ENCODE assay signal across 14 cellular contexts in the genomic region with DNA sequence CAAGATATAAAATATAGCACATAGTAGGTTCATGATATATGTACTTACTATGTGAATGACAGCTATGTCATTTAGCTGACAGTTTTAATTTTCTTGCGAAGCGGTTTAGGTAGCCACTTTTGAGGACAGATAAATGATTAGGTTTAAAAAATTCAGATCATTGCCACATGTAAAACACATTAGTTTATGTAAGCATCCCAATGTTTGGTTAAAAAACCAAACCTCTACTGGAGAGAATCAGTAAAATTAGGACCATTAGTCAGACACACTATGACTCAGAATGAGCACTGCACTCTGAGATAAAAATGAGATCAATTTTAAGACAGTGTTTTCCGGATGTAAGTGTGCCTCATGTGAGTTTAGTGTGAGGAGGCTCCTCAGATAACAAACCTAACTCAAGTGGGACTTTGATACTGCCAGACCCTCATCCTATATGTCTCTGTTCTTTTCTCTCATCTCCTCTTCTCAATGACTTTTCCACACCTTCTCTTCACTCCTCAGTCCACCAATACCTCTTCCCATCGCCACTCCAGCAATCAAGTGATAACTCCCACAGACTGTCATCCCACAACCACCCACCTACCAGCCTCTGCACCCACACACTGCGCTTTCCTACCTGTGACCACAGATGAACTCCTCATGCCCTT. TPM values are rescaled to one million over a fixed set of nuclear protein-coding genes. Genes with fewer than 3 reads are reported as not detected.
A peak's percentile ranks its signal among the peaks of the same experiment; 100 is the strongest.
DNase-seq lines count a peak whose midpoint lies in the region; ATAC-seq and TF ChIP-seq lines count a peak whose summit lies in the region.
"Had no signal": no experiment of that assay in that cellular context is flagged by ENCODE, and none has a peak within 500 bp of the region (broad histone marks: within the 10 kb centered on the region; RNA-seq: fewer than 3 reads in every experiment).

No MANE protein-coding gene starts in this region.

- peak overlapping the region; percentile 28; the same call in 1 of the 2 replicates for H3K27ac ChIP-seq in OCI-LY3 (ENCODE audit: low read length)

- no peaks in the 10 kb centered on the region for H3K36me3 Mint-ChIP-seq in activated naive CD4-positive, alpha-beta T cell treated with anti-CD3 and anti-CD28 coated beads, Interleukin-2, amount 50 U/mL, for 72 hours
- no peaks in the 10 kb centered on the region for H3K36me3 Mint-ChIP-seq in activated naive CD4-positive, alpha-beta T cell treated with anti-CD3 and anti-CD28 coated beads, Interleukin-2, amount 10 ng/mL, durations not matched to agents 7 days and 5 days
- no peaks in the 10 kb centered on the region for H3K36me3 Mint-ChIP-seq in chondrocyte (ENCODE audit: low read depth)
- no peaks in the 10 kb centered on the region for H3K36me3 Mint-ChIP-seq in stimulated activated naive CD8-positive, alpha-beta T cell treated with anti-CD3 and anti-CD28 coated beads, Interleukin-15, Interleukin-2, amounts not matched to agents 100 ng/mL and 50 ng/mL, for 24 hours (ENCODE audit: low read depth)
- H3K36me3 Mint-ChIP-seq: activated naive CD8-positive, alpha-beta T cell had no signal

- peak overlapping the region; percentile 11 for H3K4me3 ChIP-seq in OCI-LY3 (ENCODE audit: low read length)
- H3K4me3 ChIP-seq in H7 (ENCODE audit: insufficient read depth, low read depth, low read length): no peak overlapping the region

- peaks cover 2% of the 10 kb centered on the region for H3K4me1 Mint-ChIP-seq in activated naive CD4-positive, alpha-beta T cell treated with anti-CD3 and anti-CD28 coated beads, Interleukin-2, amount 10 ng/mL, durations not matched to agents 7 days and 5 days
- peaks cover 34% of the 10 kb centered on the region for H3K4me1 Mint-ChIP-seq in chondrocyte (ENCODE audit: low read depth)
- peaks cover 29% of the 10 kb centered on the region for H3K4me1 Mint-ChIP-seq in stimulated activated naive CD8-positive, alpha-beta T cell treated with anti-CD3 and anti-CD28 coated beads, Interleukin-15, Interleukin-2, amounts not matched to agents 100 ng/mL and 50 ng/mL, for 24 hours (ENCODE audit: low read depth)

- H3K9ac ChIP-seq in OCI-LY3 (ENCODE audit: low read length): no peak overlapping the region

- no peak overlapping the region for H3K4me3 Mint-ChIP-seq in activated naive CD4-positive, alpha-beta T cell treated with anti-CD3 and anti-CD28 coated beads, Interleukin-2, amount 10 ng/mL, durations not matched to agents 7 days and 5 days
- no peak overlapping the region for H3K4me3 Mint-ChIP-seq in chondrocyte (ENCODE audit: unreplicated experiment)
- H3K4me3 Mint-ChIP-seq in stimulated activated naive CD8-positive, alpha-beta T cell treated with anti-CD3 and anti-CD28 coated beads, Interleukin-15, Interleukin-2, amounts not matched to agents 100 ng/mL and 50 ng/mL, for 24 hours: no peak overlapping the region
- H3K4me3 Mint-ChIP-seq: activated naive CD8-positive, alpha-beta T cell had no signal

- H3K9me3 ChIP-seq in OCI-LY3 (ENCODE audit: insufficient read depth, low read length): peaks cover 14% of the 10 kb centered on the region

- H3K27me3 ChIP-seq in OCI-LY3 (ENCODE audit: low read depth, low read length) (no peaks in the 10 kb centered on the region), H7 (ENCODE audit: control insufficient read depth, insufficient read depth, low read length) (no peaks in the 10 kb centered on the region)

- CTCF ChIA-PET in activated naive CD4-positive, alpha-beta T cell treated with anti-CD3 and anti-CD28 coated beads, Interleukin-2, amount 10 ng/mL, durations not matched to agents 7 days and 5 days (lab: Charles Lee): interaction anchor here (0.6 to 1.0 kb wide), 2 partner anchors 20 to 37 kb away, joined by 3 to 4 read pairs; no protein-coding TSS in a partner anchor

- DNase-seq in activated naive CD4-positive, alpha-beta T cell treated with anti-CD3 and anti-CD28 coated beads, Interleukin-2, amount 50 U/mL, for 72 hours (ENCODE audit: low spot score in 2 of 2): no peak
- DNase-seq in activated naive CD4-positive, alpha-beta T cell treated with anti-CD3 and anti-CD28 coated beads, Interleukin-2, amount 10 ng/mL, durations not matched to agents 7 days and 5 days: no peak
- no peak for DNase-seq in chondrocyte (ENCODE audit: low spot score)
- DNase-seq in retina: no peak
- DNase-seq in H7: no peak
- DNase-seq: C1 segment of cervical spinal cord; NCI-H1092 treated with DMSO at 0.1 percent for 48 hours; NK-92 treated with Interleukin-12 subunit alpha and Interleukin-12 subunit beta, amount 100 ng/mL, for 24 hours; nucleus accumbens had no signal

- no peak overlapping the region for H2AFZ ChIP-seq in OCI-LY3 (ENCODE audit: low read depth, low read length)

- peaks cover 36% of the 10 kb centered on the region for H3K36me3 ChIP-seq in OCI-LY3 (replicated peaks; ENCODE audit: low read depth, low read length)
- H3K36me3 ChIP-seq in H7 (replicated peaks; ENCODE audit: control insufficient read depth, insufficient read depth, low read length): no peaks in the 10 kb centered on the region

- TF ChIP-seq CTCF in OCI-LY3 (IDR thresholded peaks at IDR 0.05; ENCODE audit: low read depth, low read length): no peak
- TF ChIP-seq CTCF in chondrocyte (IDR thresholded peaks at IDR 0.05): no peak

- H3K9me3 Mint-ChIP-seq in activated naive CD4-positive, alpha-beta T cell treated with anti-CD3 and anti-CD28 coated beads, Interleukin-2, amount 50 U/mL, for 72 hours: peaks cover 0 to 3% of the 10 kb centered on the region in 2 donors
- no peaks in the 10 kb centered on the region for H3K9me3 Mint-ChIP-seq in activated naive CD4-positive, alpha-beta T cell treated with anti-CD3 and anti-CD28 coated beads, Interleukin-2, amount 10 ng/mL, durations not matched to agents 7 days and 5 days
- H3K9me3 Mint-ChIP-seq in chondrocyte (ENCODE audit: low read depth): peaks cover 6% of the 10 kb centered on the region
- H3K9me3 Mint-ChIP-seq in stimulated activated naive CD8-positive, alpha-beta T cell treated with anti-CD3 and anti-CD28 coated beads, Interleukin-15, Interleukin-2, amounts not matched to agents 100 ng/mL and 50 ng/mL, for 24 hours: no peaks in the 10 kb centered on the region

- no peak overlapping the region for H3K27ac Mint-ChIP-seq in activated naive CD4-positive, alpha-beta T cell treated with anti-CD3 and anti-CD28 coated beads, Interleukin-2, amount 50 U/mL, for 72 hours
- no peak overlapping the region for H3K27ac Mint-ChIP-seq in activated naive CD4-positive, alpha-beta T cell treated with anti-CD3 and anti-CD28 coated beads, Interleukin-2, amount 10 ng/mL, durations not matched to agents 7 days and 5 days
- peak overlapping the region; percentile 75 for H3K27ac Mint-ChIP-seq in chondrocyte (ENCODE audit: unreplicated experiment)
- peak overlapping the region; percentile 4 for H3K27ac Mint-ChIP-seq in stimulated activated naive CD8-positive, alpha-beta T cell treated with anti-CD3 and anti-CD28 coated beads, Interleukin-15, Interleukin-2, amounts not matched to agents 100 ng/mL and 50 ng/mL, for 24 hours
- H3K27ac Mint-ChIP-seq: activated naive CD8-positive, alpha-beta T cell had no signal

- H3K4me2 ChIP-seq in OCI-LY3 (ENCODE audit: low read length): peak overlapping the region; percentile 33

- peaks cover 26% of the 10 kb centered on the region for H3K27me3 Mint-ChIP-seq in activated naive CD4-positive, alpha-beta T cell treated with anti-CD3 and anti-CD28 coated beads, Interleukin-2, amount 10 ng/mL, durations not matched to agents 7 days and 5 days
- H3K27me3 Mint-ChIP-seq in chondrocyte (ENCODE audit: low read depth): peaks cover 2% of the 10 kb centered on the region
- peaks cover 31% of the 10 kb centered on the region for H3K27me3 Mint-ChIP-seq in stimulated activated naive CD8-positive, alpha-beta T cell treated with anti-CD3 and anti-CD28 coated beads, Interleukin-15, Interleukin-2, amounts not matched to agents 100 ng/mL and 50 ng/mL, for 24 hours

- ATAC-seq in activated naive CD4-positive, alpha-beta T cell treated with anti-CD3 and anti-CD28 coated beads, Interleukin-2, amount 50 U/mL, for 72 hours: peak; percentile 59 to 80
- no peak for ATAC-seq in GM21367 (IDR thresholded peaks at IDR 0.05; ENCODE audit: unreplicated experiment)

- H4K20me1 ChIP-seq in OCI-LY3 (ENCODE audit: insufficient read depth, low read length): no peaks in the 10 kb centered on the region

- H3K79me2 ChIP-seq in OCI-LY3 (ENCODE audit: low read length): peaks cover 41% of the 10 kb centered on the region

- H3K4me1 ChIP-seq in OCI-LY3 (ENCODE audit: low read length): peaks cover 38% of the 10 kb centered on the region

RNA-seq across cellular contexts. Expression of gene OR2AT4, which starts 6.8 kb away (rescaled TPM):
- total RNA-seq in activated naive CD4-positive, alpha-beta T cell treated with anti-CD3 and anti-CD28 coated beads, Interleukin-2, amount 50 U/mL, for 72 hours: not detected
- not detected in 3 replicates for total RNA-seq in chondrocyte
- total RNA-seq in H7 (2014; rRNA removed; shearing (Covaris generic)): not detected in 2 replicates
- total RNA-seq: kidney epithelial cell had no signal

RNA-seq across cellular contexts. Expression of gene SLCO2B1, which starts 47.4 kb away (rescaled TPM):
- not detected for total RNA-seq in activated naive CD4-positive, alpha-beta T cell treated with anti-CD3 and anti-CD28 coated beads, Interleukin-2, amount 50 U/mL, for 72 hours
- 6.0 to 19.5 TPM (median 19.2 TPM) in 3 replicates for total RNA-seq in chondrocyte
- total RNA-seq in H7 (2014; rRNA removed; shearing (Covaris generic)): 0.07 TPM in 1 of 2 replicates, not detected in the other

Comparison
In these comparisons a context has a peak if more than half of its experiments do, and no peak if none do; other contexts are left out.
1. H3K27ac Mint-ChIP-seq: peak in chondrocyte (single experiment) and stimulated activated naive CD8-positive, alpha-beta T cell treated with anti-CD3 and anti-CD28 coated beads, Interleukin-15, Interleukin-2, amounts not matched to agents 100 ng/mL and 50 ng/mL, for 24 hours (single experiment); none in activated naive CD4-positive, alpha-beta T cell treated with anti-CD3 and anti-CD28 coated beads, Interleukin-2, amount 50 U/mL, for 72 hours (0 of 2) and activated naive CD4-positive, alpha-beta T cell treated with anti-CD3 and anti-CD28 coated beads, Interleukin-2, amount 10 ng/mL, durations not matched to agents 7 days and 5 days (single experiment).